In the genomic region with DNA sequence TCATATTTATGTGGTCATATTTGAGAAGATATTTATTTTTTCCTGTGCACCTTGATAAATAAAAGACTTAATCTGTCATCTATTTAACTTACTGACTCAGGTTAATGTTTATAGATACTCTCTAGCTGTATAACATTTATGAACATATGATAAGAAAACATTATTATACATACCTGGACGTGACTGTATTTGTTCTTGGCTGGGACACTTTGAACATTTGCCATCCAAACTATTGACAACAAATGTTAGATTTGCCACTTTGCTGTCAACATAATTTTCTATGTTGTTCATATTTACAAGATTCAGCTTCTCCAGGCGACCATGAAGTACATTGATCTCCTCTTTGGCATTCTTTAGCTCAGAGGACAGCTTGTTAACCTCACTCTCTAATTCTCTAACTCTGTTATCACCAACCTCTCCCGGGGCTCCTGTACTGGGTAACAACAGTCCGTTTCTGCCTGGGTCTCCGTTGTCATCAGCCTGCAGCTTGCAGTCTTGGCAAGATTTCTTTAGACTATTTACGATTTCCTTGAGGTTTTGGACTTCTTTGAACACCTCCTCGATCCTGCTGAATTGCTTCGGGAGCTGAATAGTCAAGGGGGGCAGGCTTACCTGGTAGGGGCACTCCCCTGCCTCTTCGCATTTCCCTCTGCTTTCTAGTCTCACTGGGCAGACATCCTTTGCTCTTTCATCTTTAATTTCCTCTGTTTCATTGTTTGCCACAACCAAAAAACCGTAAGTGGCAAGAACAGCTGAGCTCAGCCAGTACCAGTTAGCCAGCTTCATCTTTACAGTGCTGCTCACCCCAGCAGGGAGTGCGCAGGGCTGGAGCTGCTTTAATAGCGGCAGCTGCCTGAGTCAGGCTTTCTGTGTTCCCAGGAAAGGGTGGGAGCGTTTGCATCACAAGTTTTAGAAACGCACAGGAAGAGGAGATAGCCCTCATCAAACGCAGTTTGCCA, we compare ENCODE assay signal across 8 cellular contexts. TPM values are rescaled to one million over a fixed set of nuclear protein-coding genes. Genes with fewer than 3 reads are reported as not detected.
DNase-seq lines count a peak whose midpoint lies in the region; ATAC-seq and TF ChIP-seq lines count a peak whose summit lies in the region.

A gene with protein sequence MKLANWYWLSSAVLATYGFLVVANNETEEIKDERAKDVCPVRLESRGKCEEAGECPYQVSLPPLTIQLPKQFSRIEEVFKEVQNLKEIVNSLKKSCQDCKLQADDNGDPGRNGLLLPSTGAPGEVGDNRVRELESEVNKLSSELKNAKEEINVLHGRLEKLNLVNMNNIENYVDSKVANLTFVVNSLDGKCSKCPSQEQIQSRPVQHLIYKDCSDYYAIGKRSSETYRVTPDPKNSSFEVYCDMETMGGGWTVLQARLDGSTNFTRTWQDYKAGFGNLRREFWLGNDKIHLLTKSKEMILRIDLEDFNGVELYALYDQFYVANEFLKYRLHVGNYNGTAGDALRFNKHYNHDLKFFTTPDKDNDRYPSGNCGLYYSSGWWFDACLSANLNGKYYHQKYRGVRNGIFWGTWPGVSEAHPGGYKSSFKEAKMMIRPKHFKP (minus strand): TSS at position 812 of the 959 bp plus-strand sequence. CDS start 26 bp downstream, at position 786.

- H3K4me3 ChIP-seq in endodermal cell (ENCODE audit: low read length): no peak within 1 kb of the TSS

- H3K27ac ChIP-seq in endodermal cell (ENCODE audit: low read depth, low read length): no peak within 1 kb of the TSS

- TF ChIP-seq CTCF in endodermal cell (conservative IDR thresholded peaks at IDR 0.05): no peak

- ATAC-seq in GM19395 (IDR thresholded peaks at IDR 0.05; ENCODE audit: unreplicated experiment): no peak

- H3K27ac Mint-ChIP-seq in endodermal cell: no peak within 1 kb of the TSS

- H3K4me1 Mint-ChIP-seq in endodermal cell: peaks cover 5% of the 10 kb centered on the region

- H3K9ac ChIP-seq in endodermal cell (ENCODE audit: extremely low read depth, low read length, poor library complexity, severe bottlenecking): no peak within 1 kb of the TSS

- no peaks in the 10 kb centered on the region for H3K9me3 Mint-ChIP-seq in endodermal cell

- no peaks in the 10 kb centered on the region for H3K4me1 ChIP-seq in endodermal cell (ENCODE audit: control insufficient read depth, insufficient read depth, low read length)

- no peaks in the 10 kb centered on the region for H3K36me3 Mint-ChIP-seq in endodermal cell (ENCODE audit: low read depth)

- WGBS in endodermal cell (ENCODE audit: insufficient coverage in 1 of 2, insufficient read length in 1 of 2), 2 experiments: 39 to 47% methylated on average over 12 to 14 of the region's 15 CpGs

- DNase-seq in AG08395 (ENCODE audit: low spot score): peak; percentile 76
- DNase-seq in HT1080 (ENCODE audit: low read depth): peak; percentile 13
- peak; percentile 23 for DNase-seq in activated CD4-positive, alpha-beta T cell treated with anti-CD3 and anti-CD28 coated beads, Interleukin-2, amount 50 U/mL, for 1 hour
- peak; percentile 60 for DNase-seq in endodermal cell
- peak; percentile 65 for DNase-seq in mucosa of gallbladder (ENCODE audit: low spot score)
- DNase-seq in superior temporal gyrus (ENCODE audit: extremely low spot score): peak; percentile 39
- no peak for DNase-seq in NCI-H1105 treated with DMSO at 0.1 percent for 48 hours (lab: John Stamatoyannopoulos, UW)

- no peaks in the 10 kb centered on the region for H3K27me3 ChIP-seq in endodermal cell (ENCODE audit: control insufficient read depth, insufficient read depth, low read length, poor library complexity, severe bottlenecking)

- H3K9me3 ChIP-seq in endodermal cell (ENCODE audit: control insufficient read depth, low read length): no peaks in the 10 kb centered on the region

- no peaks in the 10 kb centered on the region for H3K36me3 ChIP-seq in endodermal cell (ENCODE audit: control insufficient read depth, insufficient read depth, low read length)

- peaks cover 2% of the 10 kb centered on the region for H3K27me3 Mint-ChIP-seq in endodermal cell (ENCODE audit: insufficient read depth)

- H3K4me3 Mint-ChIP-seq in endodermal cell: no peak within 1 kb of the TSS

RNA-seq across cellular contexts. Expression of the gene that starts here (rescaled TPM):
- total RNA-seq in HT1080 (2014; rRNA removed; shearing (Covaris generic)): not detected in 2 replicates
- not detected in 2 replicates for polyA plus RNA-seq in HT1080 (2015; cell fraction: cytosol; rRNA removed)
- not detected in 2 replicates for polyA plus RNA-seq in HT1080 (2015; cell fraction: nucleus; rRNA removed)
- not detected for total RNA-seq in endodermal cell
- not detected for polyA plus RNA-seq in endodermal cell (2013, experiment 1 of 2)
- polyA plus RNA-seq in endodermal cell (2013, experiment 2 of 2): not detected
- total RNA-seq in mucosa of gallbladder: 42.3 TPM

Comparison
In these comparisons a context has a peak if more than half of its experiments do, and no peak if none do; other contexts are left out.
1. RNA of the gene that starts here (total RNA-seq): 42.3 TPM in mucosa of gallbladder (single experiment); not detected in HT1080 and not detected in endodermal cell; every median in the first group is over 10 times any median in the second.
2. Peak in DNase-seq in HT1080; RNA of the gene not detected or under 1 TPM.
3. Peak in DNase-seq in endodermal cell; RNA of the gene not detected or under 1 TPM.